Comparison of ENCODE assay signal across 1 cellular context in the genomic region with DNA sequence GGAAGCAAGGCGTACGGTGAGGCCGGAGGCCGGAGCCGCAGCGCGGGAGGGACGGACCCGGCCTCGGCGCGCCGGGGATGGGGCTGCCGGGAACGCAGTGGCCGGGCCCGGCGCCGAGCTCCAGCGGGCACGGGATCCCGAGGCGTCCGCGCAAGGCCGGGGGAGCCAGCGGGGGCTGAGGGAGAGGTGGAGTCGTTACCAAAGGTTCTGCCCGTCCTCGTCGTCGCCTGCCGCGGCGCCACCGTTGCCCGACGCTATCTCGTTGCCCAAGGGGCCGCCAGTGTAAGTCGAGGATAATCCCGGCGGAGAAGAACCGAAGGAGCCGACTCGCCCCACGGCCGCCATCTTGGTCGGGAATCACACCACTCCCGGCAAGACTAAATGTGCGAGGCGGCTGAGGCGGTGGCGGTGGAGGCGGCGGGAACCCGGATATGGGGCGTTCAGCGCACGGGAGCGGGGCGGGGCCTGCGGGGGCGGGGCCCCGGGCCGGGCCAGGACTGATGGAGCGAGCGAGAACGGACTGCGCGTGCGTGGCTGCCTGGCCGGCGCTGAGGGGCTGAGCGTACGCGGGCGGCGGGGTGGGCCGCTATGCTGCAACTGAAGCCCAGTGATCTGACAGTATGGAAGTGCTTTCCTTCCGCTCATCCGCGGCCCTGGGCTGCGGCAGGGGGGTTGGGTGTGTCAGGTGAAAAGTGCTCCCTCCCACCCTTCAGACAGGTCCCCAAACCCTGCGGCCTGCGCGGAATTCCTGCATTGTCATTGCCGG.
A peak's percentile ranks its signal among the peaks of the same experiment; 100 is the strongest.
TF ChIP-seq lines count a peak whose summit lies in the region.

A gene (minus strand): TSS at position 433 of the 766 bp plus-strand sequence. CDS start 88 bp downstream, at position 345.

TF ChIP-seq in HEK293, 187 proteins besides CTCF, POLR2A, EP300 and RAD21 (continued from another document and continues in another):
- TF ChIP-seq, protein P1, sequence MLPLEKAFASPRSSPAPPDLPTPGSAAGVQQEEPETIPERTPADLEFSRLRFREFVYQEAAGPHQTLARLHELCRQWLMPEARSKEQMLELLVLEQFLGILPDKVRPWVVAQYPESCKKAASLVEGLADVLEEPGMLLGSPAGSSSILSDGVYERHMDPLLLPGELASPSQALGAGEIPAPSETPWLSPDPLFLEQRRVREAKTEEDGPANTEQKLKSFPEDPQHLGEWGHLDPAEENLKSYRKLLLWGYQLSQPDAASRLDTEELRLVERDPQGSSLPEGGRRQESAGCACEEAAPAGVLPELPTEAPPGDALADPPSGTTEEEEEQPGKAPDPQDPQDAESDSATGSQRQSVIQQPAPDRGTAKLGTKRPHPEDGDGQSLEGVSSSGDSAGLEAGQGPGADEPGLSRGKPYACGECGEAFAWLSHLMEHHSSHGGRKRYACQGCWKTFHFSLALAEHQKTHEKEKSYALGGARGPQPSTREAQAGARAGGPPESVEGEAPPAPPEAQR (tag by site-specific recombination; IDR thresholded peaks at IDR 0.05) = no peak
- TF ChIP-seq ZNF600 (tag by site-specific recombination; IDR thresholded peaks at IDR 0.05) (peak; percentile 82; the same call in 1 of the 2 replicates), GFI1B (tag by site-specific recombination; IDR thresholded peaks at IDR 0.05) (no peak), ZNF140 (tag by site-specific recombination; IDR thresholded peaks at IDR 0.05) (no peak), ZBTB48 (tag by site-specific recombination; IDR thresholded peaks at IDR 0.05) (no peak), ZBTB17 (tag by site-specific recombination; IDR thresholded peaks at IDR 0.05) (0 out of 2 replicates have a peak, but pooled peaks have one; percentile 19), RBAK (tag by site-specific recombination; IDR thresholded peaks at IDR 0.05) (no peak), ZSCAN16 (tag by site-specific recombination; IDR thresholded peaks at IDR 0.05) (no peak), ZNF501 (tag by site-specific recombination; IDR thresholded peaks at IDR 0.05) (no peak), ZNF394 (tag by site-specific recombination; IDR thresholded peaks at IDR 0.05; ENCODE audit: borderline replicate concordance) (no peak), KLF10 (tag by site-specific recombination; IDR thresholded peaks at IDR 0.05) (peak; percentile 11; the same call in 1 of the 2 replicates), ZNF16 (tag by site-specific recombination; IDR thresholded peaks at IDR 0.05; ENCODE audit: low read depth) (no peak), ZFHX2 (tag by site-specific recombination; conservative IDR thresholded peaks at IDR 0.05) (peak; percentile 74), ZNF138 (tag by site-specific recombination; IDR thresholded peaks at IDR 0.05; ENCODE audit: borderline replicate concordance) (no peak), ZNF621 (tag by site-specific recombination; IDR thresholded peaks at IDR 0.05) (no peak), ZNF324 (tag by site-specific recombination; IDR thresholded peaks at IDR 0.05) (no peak), ZNF791 (tag by site-specific recombination; IDR thresholded peaks at IDR 0.05) (no peak), ZFP41 (tag by site-specific recombination; IDR thresholded peaks at IDR 0.05; ENCODE audit: borderline replicate concordance) (no peak), YY1 (tag by site-specific recombination; IDR thresholded peaks at IDR 0.05) (peak; percentile 75; the same call in 1 of the 2 replicates), SP7 (tag by site-specific recombination; IDR thresholded peaks at IDR 0.05) (0 out of 2 replicates have a peak, but pooled peaks have one; percentile 30), ZNF2 (tag by site-specific recombination; IDR thresholded peaks at IDR 0.05) (peak; percentile 54), KLF9 (tag by site-specific recombination; IDR thresholded peaks at IDR 0.05; ENCODE audit: low read depth) (peak; percentile 65), ZNF76 (tag by site-specific recombination; IDR thresholded peaks at IDR 0.05; ENCODE audit: borderline replicate concordance, low read depth) (peak; percentile 50; the same call in 1 of the 2 replicates), KLF16 (tag by site-specific recombination; IDR thresholded peaks at IDR 0.05) (0 out of 2 replicates have a peak, but pooled peaks have one; percentile 29), ZNF24 (tag by site-specific recombination; IDR thresholded peaks at IDR 0.05) (no peak; the same call in 1 of the 2 replicates)
- TF ChIP-seq, protein P2, sequence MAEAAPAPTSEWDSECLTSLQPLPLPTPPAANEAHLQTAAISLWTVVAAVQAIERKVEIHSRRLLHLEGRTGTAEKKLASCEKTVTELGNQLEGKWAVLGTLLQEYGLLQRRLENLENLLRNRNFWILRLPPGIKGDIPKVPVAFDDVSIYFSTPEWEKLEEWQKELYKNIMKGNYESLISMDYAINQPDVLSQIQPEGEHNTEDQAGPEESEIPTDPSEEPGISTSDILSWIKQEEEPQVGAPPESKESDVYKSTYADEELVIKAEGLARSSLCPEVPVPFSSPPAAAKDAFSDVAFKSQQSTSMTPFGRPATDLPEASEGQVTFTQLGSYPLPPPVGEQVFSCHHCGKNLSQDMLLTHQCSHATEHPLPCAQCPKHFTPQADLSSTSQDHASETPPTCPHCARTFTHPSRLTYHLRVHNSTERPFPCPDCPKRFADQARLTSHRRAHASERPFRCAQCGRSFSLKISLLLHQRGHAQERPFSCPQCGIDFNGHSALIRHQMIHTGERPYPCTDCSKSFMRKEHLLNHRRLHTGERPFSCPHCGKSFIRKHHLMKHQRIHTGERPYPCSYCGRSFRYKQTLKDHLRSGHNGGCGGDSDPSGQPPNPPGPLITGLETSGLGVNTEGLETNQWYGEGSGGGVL (tag by site-specific recombination; IDR thresholded peaks at IDR 0.05) = 0 out of 2 replicates have a peak, but pooled peaks have one; percentile 0
- TF ChIP-seq, protein P3, sequence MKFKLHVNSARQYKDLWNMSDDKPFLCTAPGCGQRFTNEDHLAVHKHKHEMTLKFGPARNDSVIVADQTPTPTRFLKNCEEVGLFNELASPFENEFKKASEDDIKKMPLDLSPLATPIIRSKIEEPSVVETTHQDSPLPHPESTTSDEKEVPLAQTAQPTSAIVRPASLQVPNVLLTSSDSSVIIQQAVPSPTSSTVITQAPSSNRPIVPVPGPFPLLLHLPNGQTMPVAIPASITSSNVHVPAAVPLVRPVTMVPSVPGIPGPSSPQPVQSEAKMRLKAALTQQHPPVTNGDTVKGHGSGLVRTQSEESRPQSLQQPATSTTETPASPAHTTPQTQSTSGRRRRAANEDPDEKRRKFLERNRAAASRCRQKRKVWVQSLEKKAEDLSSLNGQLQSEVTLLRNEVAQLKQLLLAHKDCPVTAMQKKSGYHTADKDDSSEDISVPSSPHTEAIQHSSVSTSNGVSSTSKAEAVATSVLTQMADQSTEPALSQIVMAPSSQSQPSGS (tag by site-specific recombination; IDR thresholded peaks at IDR 0.05; ENCODE audit: low read depth) = no peak
- TF ChIP-seq, protein P4, sequence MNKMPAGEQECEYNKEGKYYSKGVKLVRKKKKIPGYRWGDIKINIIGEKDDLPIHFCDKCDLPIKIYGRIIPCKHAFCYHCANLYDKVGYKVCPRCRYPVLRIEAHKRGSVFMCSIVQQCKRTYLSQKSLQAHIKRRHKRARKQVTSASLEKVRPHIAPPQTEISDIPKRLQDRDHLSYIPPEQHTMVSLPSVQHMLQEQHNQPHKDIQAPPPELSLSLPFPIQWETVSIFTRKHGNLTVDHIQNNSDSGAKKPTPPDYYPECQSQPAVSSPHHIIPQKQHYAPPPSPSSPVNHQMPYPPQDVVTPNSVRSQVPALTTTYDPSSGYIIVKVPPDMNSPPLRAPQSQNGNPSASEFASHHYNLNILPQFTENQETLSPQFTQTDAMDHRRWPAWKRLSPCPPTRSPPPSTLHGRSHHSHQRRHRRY (tag by site-specific recombination; IDR thresholded peaks at IDR 0.05) = no peak
- TF ChIP-seq, protein P5, sequence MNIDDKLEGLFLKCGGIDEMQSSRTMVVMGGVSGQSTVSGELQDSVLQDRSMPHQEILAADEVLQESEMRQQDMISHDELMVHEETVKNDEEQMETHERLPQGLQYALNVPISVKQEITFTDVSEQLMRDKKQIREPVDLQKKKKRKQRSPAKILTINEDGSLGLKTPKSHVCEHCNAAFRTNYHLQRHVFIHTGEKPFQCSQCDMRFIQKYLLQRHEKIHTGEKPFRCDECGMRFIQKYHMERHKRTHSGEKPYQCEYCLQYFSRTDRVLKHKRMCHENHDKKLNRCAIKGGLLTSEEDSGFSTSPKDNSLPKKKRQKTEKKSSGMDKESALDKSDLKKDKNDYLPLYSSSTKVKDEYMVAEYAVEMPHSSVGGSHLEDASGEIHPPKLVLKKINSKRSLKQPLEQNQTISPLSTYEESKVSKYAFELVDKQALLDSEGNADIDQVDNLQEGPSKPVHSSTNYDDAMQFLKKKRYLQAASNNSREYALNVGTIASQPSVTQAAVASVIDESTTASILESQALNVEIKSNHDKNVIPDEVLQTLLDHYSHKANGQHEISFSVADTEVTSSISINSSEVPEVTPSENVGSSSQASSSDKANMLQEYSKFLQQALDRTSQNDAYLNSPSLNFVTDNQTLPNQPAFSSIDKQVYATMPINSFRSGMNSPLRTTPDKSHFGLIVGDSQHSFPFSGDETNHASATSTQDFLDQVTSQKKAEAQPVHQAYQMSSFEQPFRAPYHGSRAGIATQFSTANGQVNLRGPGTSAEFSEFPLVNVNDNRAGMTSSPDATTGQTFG (tag by site-specific recombination; IDR thresholded peaks at IDR 0.05; ENCODE audit: borderline replicate concordance) = no peak
- TF ChIP-seq, protein P6, sequence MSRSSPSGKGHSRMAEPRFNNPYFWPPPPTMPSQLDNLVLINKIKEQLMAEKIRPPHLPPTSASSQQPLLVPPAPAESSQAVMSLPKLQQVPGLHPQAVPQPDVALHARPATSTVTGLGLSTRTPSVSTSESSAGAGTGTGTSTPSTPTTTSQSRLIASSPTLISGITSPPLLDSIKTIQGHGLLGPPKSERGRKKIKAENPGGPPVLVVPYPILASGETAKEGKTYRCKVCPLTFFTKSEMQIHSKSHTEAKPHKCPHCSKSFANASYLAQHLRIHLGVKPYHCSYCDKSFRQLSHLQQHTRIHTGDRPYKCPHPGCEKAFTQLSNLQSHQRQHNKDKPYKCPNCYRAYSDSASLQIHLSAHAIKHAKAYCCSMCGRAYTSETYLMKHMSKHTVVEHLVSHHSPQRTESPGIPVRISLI (tag by site-specific recombination; IDR thresholded peaks at IDR 0.05) = no peak
- TF ChIP-seq, protein P7, sequence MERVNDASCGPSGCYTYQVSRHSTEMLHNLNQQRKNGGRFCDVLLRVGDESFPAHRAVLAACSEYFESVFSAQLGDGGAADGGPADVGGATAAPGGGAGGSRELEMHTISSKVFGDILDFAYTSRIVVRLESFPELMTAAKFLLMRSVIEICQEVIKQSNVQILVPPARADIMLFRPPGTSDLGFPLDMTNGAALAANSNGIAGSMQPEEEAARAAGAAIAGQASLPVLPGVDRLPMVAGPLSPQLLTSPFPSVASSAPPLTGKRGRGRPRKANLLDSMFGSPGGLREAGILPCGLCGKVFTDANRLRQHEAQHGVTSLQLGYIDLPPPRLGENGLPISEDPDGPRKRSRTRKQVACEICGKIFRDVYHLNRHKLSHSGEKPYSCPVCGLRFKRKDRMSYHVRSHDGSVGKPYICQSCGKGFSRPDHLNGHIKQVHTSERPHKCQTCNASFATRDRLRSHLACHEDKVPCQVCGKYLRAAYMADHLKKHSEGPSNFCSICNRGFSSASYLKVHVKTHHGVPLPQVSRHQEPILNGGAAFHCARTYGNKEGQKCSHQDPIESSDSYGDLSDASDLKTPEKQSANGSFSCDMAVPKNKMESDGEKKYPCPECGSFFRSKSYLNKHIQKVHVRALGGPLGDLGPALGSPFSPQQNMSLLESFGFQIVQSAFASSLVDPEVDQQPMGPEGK (tag by site-specific recombination; IDR thresholded peaks at IDR 0.05) = peak; percentile 80
- TF ChIP-seq, protein P8, sequence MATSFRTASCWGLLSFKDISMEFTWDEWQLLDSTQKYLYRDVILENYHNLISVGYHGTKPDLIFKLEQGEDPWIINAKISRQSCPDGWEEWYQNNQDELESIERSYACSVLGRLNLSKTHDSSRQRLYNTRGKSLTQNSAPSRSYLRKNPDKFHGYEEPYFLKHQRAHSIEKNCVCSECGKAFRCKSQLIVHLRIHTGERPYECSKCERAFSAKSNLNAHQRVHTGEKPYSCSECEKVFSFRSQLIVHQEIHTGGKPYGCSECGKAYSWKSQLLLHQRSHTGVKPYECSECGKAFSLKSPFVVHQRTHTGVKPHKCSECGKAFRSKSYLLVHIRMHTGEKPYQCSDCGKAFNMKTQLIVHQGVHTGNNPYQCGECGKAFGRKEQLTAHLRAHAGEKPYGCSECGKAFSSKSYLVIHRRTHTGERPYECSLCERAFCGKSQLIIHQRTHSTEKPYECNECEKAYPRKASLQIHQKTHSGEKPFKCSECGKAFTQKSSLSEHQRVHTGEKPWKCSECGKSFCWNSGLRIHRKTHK (tag by site-specific recombination; IDR thresholded peaks at IDR 0.05) = no peak
- TF ChIP-seq, protein P9, sequence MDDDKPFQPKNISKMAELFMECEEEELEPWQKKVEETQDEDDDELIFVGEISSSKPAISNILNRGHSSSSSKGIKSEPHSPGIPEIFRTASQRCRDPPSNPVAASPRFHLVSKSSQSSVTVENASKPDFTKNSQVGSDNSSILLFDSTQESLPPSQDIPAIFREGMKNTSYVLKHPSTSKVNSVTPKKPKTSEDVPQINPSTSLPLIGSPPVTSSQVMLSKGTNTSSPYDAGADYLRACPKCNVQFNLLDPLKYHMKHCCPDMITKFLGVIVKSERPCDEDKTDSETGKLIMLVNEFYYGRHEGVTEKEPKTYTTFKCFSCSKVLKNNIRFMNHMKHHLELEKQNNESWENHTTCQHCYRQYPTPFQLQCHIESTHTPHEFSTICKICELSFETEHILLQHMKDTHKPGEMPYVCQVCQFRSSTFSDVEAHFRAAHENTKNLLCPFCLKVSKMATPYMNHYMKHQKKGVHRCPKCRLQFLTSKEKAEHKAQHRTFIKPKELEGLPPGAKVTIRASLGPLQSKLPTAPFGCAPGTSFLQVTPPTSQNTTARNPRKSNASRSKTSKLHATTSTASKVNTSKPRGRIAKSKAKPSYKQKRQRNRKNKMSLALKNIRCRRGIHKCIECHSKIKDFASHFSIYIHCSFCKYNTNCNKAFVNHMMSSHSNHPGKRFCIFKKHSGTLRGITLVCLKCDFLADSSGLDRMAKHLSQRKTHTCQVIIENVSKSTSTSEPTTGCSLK (tag by site-specific recombination; IDR thresholded peaks at IDR 0.05) = no peak
- TF ChIP-seq, protein P10, sequence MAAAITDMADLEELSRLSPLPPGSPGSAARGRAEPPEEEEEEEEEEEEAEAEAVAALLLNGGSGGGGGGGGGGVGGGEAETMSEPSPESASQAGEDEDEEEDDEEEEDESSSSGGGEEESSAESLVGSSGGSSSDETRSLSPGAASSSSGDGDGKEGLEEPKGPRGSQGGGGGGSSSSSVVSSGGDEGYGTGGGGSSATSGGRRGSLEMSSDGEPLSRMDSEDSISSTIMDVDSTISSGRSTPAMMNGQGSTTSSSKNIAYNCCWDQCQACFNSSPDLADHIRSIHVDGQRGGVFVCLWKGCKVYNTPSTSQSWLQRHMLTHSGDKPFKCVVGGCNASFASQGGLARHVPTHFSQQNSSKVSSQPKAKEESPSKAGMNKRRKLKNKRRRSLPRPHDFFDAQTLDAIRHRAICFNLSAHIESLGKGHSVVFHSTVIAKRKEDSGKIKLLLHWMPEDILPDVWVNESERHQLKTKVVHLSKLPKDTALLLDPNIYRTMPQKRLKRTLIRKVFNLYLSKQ (tag by site-specific recombination; IDR thresholded peaks at IDR 0.05; ENCODE audit: borderline replicate concordance) = no peak
